12 cellular contexts compared by ENCODE assay signal in genomic region chr5:178426326-178427130, GRCh38.
"Had no signal": no experiment of that assay in that cellular context is flagged by ENCODE, and none has a peak within 500 bp of the region (broad histone marks: within the 10 kb centered on the region; RNA-seq: fewer than 3 reads in every experiment).

No MANE protein-coding gene starts in this region.

- H3K4me1 Mint-ChIP-seq: activated CD4-positive, alpha-beta T cell treated with anti-CD3 and anti-CD28 coated beads, Interleukin-2, amount 10 ng/mL, durations not matched to agents 7 days and 5 days; natural killer cell; T-cell had no signal

- H3K27me3 Mint-ChIP-seq: activated CD4-positive, alpha-beta T cell treated with anti-CD3 and anti-CD28 coated beads, Interleukin-2, amount 10 ng/mL, durations not matched to agents 7 days and 5 days; activated naive CD8-positive, alpha-beta T cell; stimulated activated naive CD8-positive, alpha-beta T cell treated with anti-CD3 and anti-CD28 coated beads, Interleukin-15, Interleukin-2, amounts not matched to agents 100 ng/mL and 50 ng/mL, for 24 hours; T-cell had no signal

- H3K27ac Mint-ChIP-seq: activated CD4-positive, alpha-beta T cell treated with anti-CD3 and anti-CD28 coated beads, Interleukin-2, amount 10 ng/mL, durations not matched to agents 7 days and 5 days; activated naive CD8-positive, alpha-beta T cell; natural killer cell; stimulated activated naive CD8-positive, alpha-beta T cell treated with anti-CD3 and anti-CD28 coated beads, Interleukin-15, Interleukin-2, amounts not matched to agents 100 ng/mL and 50 ng/mL, for 24 hours; T-cell had no signal

- H3K36me3 ChIP-seq: WERI-Rb-1 had no signal

- H3K4me3 Mint-ChIP-seq: activated CD4-positive, alpha-beta T cell treated with anti-CD3 and anti-CD28 coated beads, Interleukin-2, amount 10 ng/mL, durations not matched to agents 7 days and 5 days; activated naive CD8-positive, alpha-beta T cell; activated T-cell treated with anti-CD3 and anti-CD28 coated beads, Interleukin-2, amount 50 U/mL, for 4 hours; natural killer cell; stimulated activated naive CD8-positive, alpha-beta T cell treated with anti-CD3 and anti-CD28 coated beads, Interleukin-15, Interleukin-2, amounts not matched to agents 100 ng/mL and 50 ng/mL, for 24 hours; T-cell had no signal

- H3K36me3 Mint-ChIP-seq: activated naive CD8-positive, alpha-beta T cell; natural killer cell; T-cell had no signal

- ATAC-seq: activated T-cell treated with anti-CD3 and anti-CD28 coated beads, Interleukin-2, amount 50 U/mL, for 4 hours; natural killer cell; T-cell had no signal

- H3K9me3 Mint-ChIP-seq: activated CD4-positive, alpha-beta T cell treated with anti-CD3 and anti-CD28 coated beads, Interleukin-2, amount 10 ng/mL, durations not matched to agents 7 days and 5 days; activated T-cell treated with anti-CD3 and anti-CD28 coated beads, Interleukin-2, amount 50 U/mL, for 4 hours; natural killer cell had no signal

- DNase-seq: activated CD4-positive, alpha-beta T cell treated with anti-CD3 and anti-CD28 coated beads, Interleukin-2, amount 10 ng/mL, durations not matched to agents 7 days and 5 days; activated gamma-delta T cell; activated T-cell treated with anti-CD3 and anti-CD28 coated beads, Interleukin-2, amount 50 U/mL, for 4 hours; amygdala; mammary epithelial cell; natural killer cell; stimulated activated CD4-positive, alpha-beta T cell treated with anti-CD3 and anti-CD28 coated beads, Interleukin-2, amount 100 ng/mL, for 48 hours; T1000; WERI-Rb-1 had no signal

- H3K27ac ChIP-seq: WERI-Rb-1 had no signal
